Comparison of ENCODE assay signal across 21 cellular contexts in the genomic region with DNA sequence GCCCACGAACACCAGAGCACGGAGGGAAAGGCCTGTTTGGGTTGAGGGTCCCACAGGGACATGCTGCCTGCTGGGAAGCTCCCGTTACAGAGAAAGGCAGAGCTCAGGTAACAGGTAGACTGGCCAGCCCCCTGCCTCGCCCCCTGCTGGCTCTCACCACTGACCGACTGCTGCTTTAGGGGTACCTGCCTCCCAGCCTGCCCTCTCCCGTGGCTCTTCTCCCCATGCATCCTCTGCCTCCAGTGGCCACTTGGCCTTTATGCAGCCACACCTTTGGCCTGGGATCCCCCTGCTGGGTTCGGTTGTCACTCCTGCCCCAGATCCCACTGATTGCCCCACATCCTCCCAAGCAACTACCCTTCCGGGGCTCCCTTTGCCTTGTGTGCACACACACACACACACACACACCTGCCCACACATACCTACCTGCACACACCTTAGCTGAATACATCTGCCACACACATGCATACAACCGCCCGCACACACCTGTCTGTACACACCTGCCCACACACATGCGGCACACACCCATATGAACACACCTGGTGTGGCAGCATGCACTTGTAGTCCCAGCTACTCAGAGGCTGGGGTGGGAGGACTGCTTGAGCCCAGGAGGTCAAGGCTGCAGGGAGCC. TPM values are rescaled to one million over a fixed set of nuclear protein-coding genes. Genes with fewer than 3 reads are reported as not detected.
DNase-seq lines count a peak whose midpoint lies in the region; ATAC-seq, FAIRE-seq and TF ChIP-seq lines count a peak whose summit lies in the region.
"Had no signal": no experiment of that assay in that cellular context is flagged by ENCODE, and none has a peak within 500 bp of the region (broad histone marks: within the 10 kb centered on the region; RNA-seq: fewer than 3 reads in every experiment).

No MANE protein-coding gene starts in this region.

- peaks cover 3% of the 10 kb centered on the region for H3K4me1 Mint-ChIP-seq in progenitor cell of endocrine pancreas (ENCODE audit: low read depth)

- no peak overlapping the region for H3K27ac ChIP-seq in K562 (ENCODE audit: extremely low read depth, low read depth, low read length)
- H3K27ac ChIP-seq: HL-60 had no signal

- peak overlapping the region; percentile 46 for H2AFZ ChIP-seq in K562 (ENCODE audit: low read depth, low read length)

- peak; percentile 43 to 81 (median 47) for TF ChIP-seq CTCF in K562 (IDR thresholded peaks at IDR 0.05 in 2 of 3, conservative IDR thresholded peaks at IDR 0.05 in 1 of 3; ENCODE audit: insufficient read depth in 2 of 3, low read depth in 1 of 3, low read length in 3 of 3)
- peak; percentile 36 for TF ChIP-seq CTCF in progenitor cell of endocrine pancreas (IDR thresholded peaks at IDR 0.05; ENCODE audit: unreplicated experiment)

- no peak overlapping the region for H3K4me3 Mint-ChIP-seq in progenitor cell of endocrine pancreas (ENCODE audit: low read depth)
- H3K4me3 Mint-ChIP-seq: activated CD4-positive, alpha-beta memory T cell treated with anti-CD3 and anti-CD28 coated beads for 36 hours had no signal

- intact Hi-C loops in K562 (cut with micrococcal nuclease) = no loop called here

- H3K27me3 Mint-ChIP-seq in progenitor cell of endocrine pancreas = no peaks in the 10 kb centered on the region
- H3K27me3 Mint-ChIP-seq: activated CD4-positive, alpha-beta memory T cell treated with anti-CD3 and anti-CD28 coated beads for 36 hours had no signal

- no TSS peak for BruUV-seq in K562 (replicated peaks; lab: Mats Ljungman, UMichigan)

- peak; percentile 24 for DNase-seq in NCI-H1436 (lab: John Stamatoyannopoulos, UW)
- no peak for DNase-seq in NCI-H1436 treated with DMSO at 0.1 percent for 48 hours (lab: John Stamatoyannopoulos, UW)
- DNase-seq in HT-29 (ENCODE audit: low spot score) = peak; percentile 38
- peak in 2 of 4 experiments; percentile 44 to 60 for DNase-seq in K562 (ENCODE audit: extremely low read depth in 1 of 4, low spot score in 3 of 4)
- no peak for DNase-seq in progenitor cell of endocrine pancreas (ENCODE audit: low spot score, unreplicated experiment)
- DNase-seq in NOMO-1 treated with dmso at 0.1 percent for 144 hours (lab: John Stamatoyannopoulos, UW; ENCODE audit: unreplicated experiment) = no peak
- no peak for DNase-seq in NAMALWA (ENCODE audit: low spot score)
- no peak for DNase-seq in stimulated activated naive CD4-positive, alpha-beta T cell treated with Interleukin-2 at 50 U/mL for 16 hours (lab: John Stamatoyannopoulos, UW)
- DNase-seq: activated CD4-positive, alpha-beta memory T cell treated with anti-CD3 and anti-CD28 coated beads for 36 hours; C1 segment of cervical spinal cord; central memory CD4-positive, alpha-beta T cell; Karpas-422; NCI-H187; NCI-H524; stimulated activated CD4-positive, alpha-beta T cell treated with anti-CD3 and anti-CD28 coated beads, Interleukin-4, amount 100 ng/mL, for 24 hours; stimulated activated CD8-positive, alpha-beta memory T cell treated with anti-CD3 and anti-CD28 coated beads, Interleukin-4, amount 100 ng/mL, for 48 hours had no signal

- no peaks in the 10 kb centered on the region for H3K9me3 Mint-ChIP-seq in progenitor cell of endocrine pancreas (ENCODE audit: low read depth)
- H3K9me3 Mint-ChIP-seq: activated CD4-positive, alpha-beta memory T cell treated with anti-CD3 and anti-CD28 coated beads for 36 hours had no signal

- POLR2A ChIA-PET in K562 (lab: Yijun Ruan, JAX) = interaction anchor here (0.5 to 1.4 kb wide), 2 partner anchors 7 to 1289 kb away, joined by 3 read pairs; partner anchors contain the start of gene MCRIP1

- peaks cover 17 to 74% of the 10 kb centered on the region in 2 experiments for H3K4me1 ChIP-seq in K562 (replicated peaks in 1 of 2; ENCODE audit: control insufficient read depth in 2 of 2, insufficient read depth in 2 of 2, low read length in 2 of 2)

- H3K36me3 Mint-ChIP-seq in progenitor cell of endocrine pancreas (ENCODE audit: insufficient read depth) = peaks cover 2% of the 10 kb centered on the region

- H4K20me1 ChIP-seq in K562 (replicated peaks; ENCODE audit: control insufficient read depth, insufficient read depth, low read length) = no peaks in the 10 kb centered on the region

- 67% methylated on average over 11 of the region's 11 CpGs for WGBS in K562 (ENCODE audit: insufficient coverage, low coverage, missing lambda C conversion rate)

- ATAC-seq in K562 = peak; percentile 29

- H3K27me3 ChIP-seq in K562 (ENCODE audit: control insufficient read depth in 2 of 2, insufficient read depth in 2 of 2, low read length in 2 of 2) = no peaks in the 10 kb centered on the region

- TF ChIP-seq EP300 in K562 (IDR thresholded peaks at IDR 0.05; ENCODE audit: low read length) = no peak

- in situ Hi-C loops in K562 (cut with MboI) = no loop called here

- CTCF ChIA-PET in K562 (lab: Yijun Ruan, JAX; ENCODE audit: low intra/inter-chr PET ratio) = no interaction called here

- no peak overlapping the region for H3K27ac Mint-ChIP-seq in progenitor cell of endocrine pancreas
- H3K27ac Mint-ChIP-seq: activated CD4-positive, alpha-beta memory T cell treated with anti-CD3 and anti-CD28 coated beads for 36 hours had no signal

- no peak for TF ChIP-seq RAD21 in K562 (CRISPR knock-in tag; conservative IDR thresholded peaks at IDR 0.05 in 1 of 2, IDR thresholded peaks at IDR 0.05 in 1 of 2)

- H3K9me3 ChIP-seq in K562 (replicated peaks; ENCODE audit: control insufficient read depth, insufficient read depth, low read depth, low read length) = no peaks in the 10 kb centered on the region

- no peak for FAIRE-seq in K562 (lab: Jason Lieb, UNC)
- FAIRE-seq: endometrium, TTC549 had no signal

- no peak for TF ChIP-seq POLR2A in K562 (conservative IDR thresholded peaks at IDR 0.05)

- no peaks in the 10 kb centered on the region for H3K9me1 ChIP-seq in K562 (ENCODE audit: control insufficient read depth, insufficient read depth, low read length)

- H3K4me3 ChIP-seq in K562 = no peak overlapping the region

- no peaks in the 10 kb centered on the region for H3K79me2 ChIP-seq in K562 (ENCODE audit: control insufficient read depth, insufficient read depth, low read length)

- H3K36me3 ChIP-seq in K562 (ENCODE audit: control insufficient read depth, insufficient read depth, low read length) = no peaks in the 10 kb centered on the region

- H3K9ac ChIP-seq in K562 (ENCODE audit: insufficient read depth in 1 of 2, low read depth in 2 of 2, low read length in 2 of 2) = peak overlapping the region in 1 of 2 experiments; percentile 53; a peak in 2 of 4 replicates

- H3K4me2 ChIP-seq in K562 (ENCODE audit: insufficient read depth, low read length) = no peak overlapping the region

RNA-seq across cellular contexts. Expression of gene MCRIP1, which starts 7.1 kb away (rescaled TPM):
- 159 and 160 TPM in 2 replicates for total RNA-seq in HT-29 (2014; rRNA removed; shearing (Covaris generic))
- total RNA-seq in K562 (2011; cell fraction: chromatin; rRNA removed; ENCODE audit: low replicate concordance) = 12.2 and 29.2 TPM in 2 replicates
- 23.2 and 24.1 TPM in 2 replicates for total RNA-seq in K562 (2011; cell fraction: nucleolus; rRNA removed)
- total RNA-seq in K562 (2011; cell fraction: nucleoplasm; rRNA removed) = 15.3 and 17.0 TPM in 2 replicates
- total RNA-seq in K562 (2014; rRNA removed) (35.8 and 45.4 TPM in 2 replicates), K562 (2014; rRNA removed; fragmentation: Illumina TruSeq; extraction: Trizol) (1.5 and 1.7 TPM in 2 replicates), K562 (2015; rRNA removed; fragmentation: Illumina TruSeq; extraction: Trizol) (21.5 and 25.4 TPM in 2 replicates), K562 (2021) (32.8 and 36.0 TPM in 2 replicates), progenitor cell of endocrine pancreas (138 and 157 TPM in 2 replicates)
- polyA plus RNA-seq in K562 (2011; rRNA removed) (9.7 and 14.8 TPM in 2 replicates), K562 (2014; fragmentation: Illumina TruSeq; extraction: Trizol) (6.6 and 24.6 TPM in 2 replicates), K562 (2014; fragmentation: Nextera tagmentation; extraction: Ambion mirVana) (1 to 10 TPM in 1 of 2 experiments, under 1 TPM in 1; 0.39 to 1.4 TPM), K562 (2014; rRNA removed) (24.0 and 35.5 TPM in 2 replicates)
- polyA plus RNA-seq in K562 (2011; cell fraction: cytosol; rRNA removed) = 25.9 and 79.2 TPM in 2 replicates
- polyA plus RNA-seq in K562 (2011; cell fraction: nucleus; rRNA removed) = 19.1 and 36.8 TPM in 2 replicates
- polyA plus RNA-seq in K562 (2012) = 21.3 and 72.4 TPM in 2 replicates
- 2.3 and 3.0 TPM in 2 replicates for polyA minus RNA-seq in K562 (2011; rRNA and poly(A)+ RNA removed)
- polyA minus RNA-seq in K562 (2011; cell fraction: cytosol; rRNA and poly(A)+ RNA removed) = 14.8 and 15.9 TPM in 2 replicates
- 3.0 and 4.7 TPM in 2 replicates for polyA minus RNA-seq in K562 (2011; cell fraction: nucleus; rRNA and poly(A)+ RNA removed)

RNA-seq across cellular contexts. Expression of gene PPP1R27, which starts 8.9 kb away (rescaled TPM):
- 2.4 and 3.0 TPM in 2 replicates for total RNA-seq in HT-29 (2014; rRNA removed; shearing (Covaris generic))
- total RNA-seq in K562 (2011; cell fraction: chromatin; rRNA removed; ENCODE audit: low replicate concordance) = 0.65 TPM in 1 of 2 replicates, not detected in the other
- 2.4 and 3.2 TPM in 2 replicates for total RNA-seq in K562 (2011; cell fraction: nucleolus; rRNA removed)
- 0.81 and 0.99 TPM in 2 replicates for total RNA-seq in K562 (2011; cell fraction: nucleoplasm; rRNA removed)
- total RNA-seq in K562 (2014; rRNA removed) (6.2 and 6.9 TPM in 2 replicates), K562 (2014; rRNA removed; fragmentation: Illumina TruSeq; extraction: Trizol) (0.26 and 0.29 TPM in 2 replicates), K562 (2015; rRNA removed; fragmentation: Illumina TruSeq; extraction: Trizol) (0.47 and 0.68 TPM in 2 replicates), K562 (2021) (2.1 and 2.3 TPM in 2 replicates), progenitor cell of endocrine pancreas (not detected in 2 replicates)
- polyA plus RNA-seq in K562 (2011; rRNA removed) (1.2 and 1.5 TPM in 2 replicates), K562 (2014; fragmentation: Illumina TruSeq; extraction: Trizol) (0.95 and 2.1 TPM in 2 replicates), K562 (2014; fragmentation: Nextera tagmentation; extraction: Ambion mirVana) (not detected), K562 (2014; rRNA removed) (4.2 and 5.2 TPM in 2 replicates)
- polyA plus RNA-seq in K562 (2011; cell fraction: cytosol; rRNA removed) = 1.9 and 10.6 TPM in 2 replicates
- polyA plus RNA-seq in K562 (2011; cell fraction: nucleus; rRNA removed) = 0.65 and 2.8 TPM in 2 replicates
- 0.32 and 2.5 TPM in 2 replicates for polyA plus RNA-seq in K562 (2012)
- polyA minus RNA-seq in K562 (2011; rRNA and poly(A)+ RNA removed) = 1.6 TPM in 1 of 2 replicates, not detected in the other
- polyA minus RNA-seq in K562 (2011; cell fraction: cytosol; rRNA and poly(A)+ RNA removed) = 2.7 TPM in 1 of 2 replicates, not detected in the other
- 0.40 TPM in 1 of 2 replicates, not detected in the other for polyA minus RNA-seq in K562 (2011; cell fraction: nucleus; rRNA and poly(A)+ RNA removed)
- total RNA-seq: A172; activated CD4-positive, alpha-beta memory T cell treated with anti-CD3 and anti-CD28 coated beads for 36 hours had no signal

RNA-seq across cellular contexts. Expression of gene GCGR, which starts 22.0 kb away (rescaled TPM):
- 0.71 and 2.2 TPM in 2 replicates for total RNA-seq in HT-29 (2014; rRNA removed; shearing (Covaris generic))
- not detected in 2 replicates for total RNA-seq in K562 (2011; cell fraction: chromatin; rRNA removed; ENCODE audit: low replicate concordance)
- total RNA-seq in K562 (2011; cell fraction: nucleolus; rRNA removed) = not detected in 2 replicates
- not detected in 2 replicates for total RNA-seq in K562 (2011; cell fraction: nucleoplasm; rRNA removed)
- total RNA-seq in K562 (2014; rRNA removed) (not detected in 2 replicates), K562 (2014; rRNA removed; fragmentation: Illumina TruSeq; extraction: Trizol) (not detected in 2 replicates), K562 (2015; rRNA removed; fragmentation: Illumina TruSeq; extraction: Trizol) (not detected in 2 replicates), K562 (2021) (not detected in 2 replicates), progenitor cell of endocrine pancreas (2.1 and 2.2 TPM in 2 replicates)
- polyA plus RNA-seq in K562 (2011; rRNA removed) (not detected in 2 replicates), K562 (2014; fragmentation: Illumina TruSeq; extraction: Trizol) (not detected in 2 replicates), K562 (2014; fragmentation: Nextera tagmentation; extraction: Ambion mirVana) (not detected), K562 (2014; rRNA removed) (not detected in 2 replicates)
- not detected in 2 replicates for polyA plus RNA-seq in K562 (2011; cell fraction: cytosol; rRNA removed)
- not detected in 2 replicates for polyA plus RNA-seq in K562 (2011; cell fraction: nucleus; rRNA removed)
- not detected in 2 replicates for polyA plus RNA-seq in K562 (2012)
- polyA minus RNA-seq in K562 (2011; rRNA and poly(A)+ RNA removed) = not detected in 2 replicates
- not detected in 2 replicates for polyA minus RNA-seq in K562 (2011; cell fraction: cytosol; rRNA and poly(A)+ RNA removed)
- not detected in 2 replicates for polyA minus RNA-seq in K562 (2011; cell fraction: nucleus; rRNA and poly(A)+ RNA removed)
- total RNA-seq: A172; activated CD4-positive, alpha-beta memory T cell treated with anti-CD3 and anti-CD28 coated beads for 36 hours; omental fat pad had no signal

RNA-seq across cellular contexts. Expression of gene P4HB, which starts 34.4 kb away (rescaled TPM):
- total RNA-seq in HT-29 (2014; rRNA removed; shearing (Covaris generic)) = 1,172 and 1,253 TPM in 2 replicates
- 722 and 1,069 TPM in 2 replicates for total RNA-seq in K562 (2011; cell fraction: chromatin; rRNA removed; ENCODE audit: low replicate concordance)
- total RNA-seq in K562 (2011; cell fraction: nucleolus; rRNA removed) = 564 and 610 TPM in 2 replicates
- total RNA-seq in K562 (2011; cell fraction: nucleoplasm; rRNA removed) = 598 and 659 TPM in 2 replicates
- total RNA-seq in K562 (2014; rRNA removed) (587 and 588 TPM in 2 replicates), K562 (2014; rRNA removed; fragmentation: Illumina TruSeq; extraction: Trizol) (296 and 325 TPM in 2 replicates), K562 (2015; rRNA removed; fragmentation: Illumina TruSeq; extraction: Trizol) (404 and 420 TPM in 2 replicates), K562 (2021) (437 and 446 TPM in 2 replicates), progenitor cell of endocrine pancreas (467 and 484 TPM in 2 replicates)
- polyA plus RNA-seq in K562 (2011; rRNA removed) (75.9 and 116 TPM in 2 replicates), K562 (2014; fragmentation: Illumina TruSeq; extraction: Trizol) (645 and 729 TPM in 2 replicates), K562 (2014; fragmentation: Nextera tagmentation; extraction: Ambion mirVana) (10 to 100 TPM in 1 of 2 experiments, 1 to 10 TPM in 1; 4.4 to 14.9 TPM), K562 (2014; rRNA removed) (181 and 191 TPM in 2 replicates)
- 46.6 and 61.5 TPM in 2 replicates for polyA plus RNA-seq in K562 (2011; cell fraction: cytosol; rRNA removed)
- 192 and 245 TPM in 2 replicates for polyA plus RNA-seq in K562 (2011; cell fraction: nucleus; rRNA removed)
- 600 and 818 TPM in 2 replicates for polyA plus RNA-seq in K562 (2012)
- 66.8 and 103 TPM in 2 replicates for polyA minus RNA-seq in K562 (2011; rRNA and poly(A)+ RNA removed)
- 123 and 191 TPM in 2 replicates for polyA minus RNA-seq in K562 (2011; cell fraction: cytosol; rRNA and poly(A)+ RNA removed)
- 89.0 and 193 TPM in 2 replicates for polyA minus RNA-seq in K562 (2011; cell fraction: nucleus; rRNA and poly(A)+ RNA removed)

RNA-seq across cellular contexts. Expression of gene ARHGDIA, which starts 45.2 kb away (rescaled TPM):
- total RNA-seq in HT-29 (2014; rRNA removed; shearing (Covaris generic)) = 312 and 331 TPM in 2 replicates
- total RNA-seq in K562 (2011; cell fraction: chromatin; rRNA removed; ENCODE audit: low replicate concordance) = 54.5 and 180 TPM in 2 replicates
- 155 and 173 TPM in 2 replicates for total RNA-seq in K562 (2011; cell fraction: nucleolus; rRNA removed)
- total RNA-seq in K562 (2011; cell fraction: nucleoplasm; rRNA removed) = 62.4 and 82.4 TPM in 2 replicates
- total RNA-seq in K562 (2014; rRNA removed) (110 and 146 TPM in 2 replicates), K562 (2014; rRNA removed; fragmentation: Illumina TruSeq; extraction: Trizol) (39.8 and 58.3 TPM in 2 replicates), K562 (2015; rRNA removed; fragmentation: Illumina TruSeq; extraction: Trizol) (105 and 107 TPM in 2 replicates), K562 (2021) (321 and 340 TPM in 2 replicates), progenitor cell of endocrine pancreas (239 and 248 TPM in 2 replicates)
- polyA plus RNA-seq in K562 (2011; rRNA removed) (23.4 and 33.4 TPM in 2 replicates), K562 (2014; fragmentation: Illumina TruSeq; extraction: Trizol) (129 and 227 TPM in 2 replicates), K562 (2014; fragmentation: Nextera tagmentation; extraction: Ambion mirVana) (10 to 100 TPM in 1 of 2 experiments, 1 to 10 TPM in 1; 9.6 to 11.2 TPM), K562 (2014; rRNA removed) (97.6 and 114 TPM in 2 replicates)
- polyA plus RNA-seq in K562 (2011; cell fraction: cytosol; rRNA removed) = 25.4 and 72.4 TPM in 2 replicates
- polyA plus RNA-seq in K562 (2011; cell fraction: nucleus; rRNA removed) = 85.3 and 131 TPM in 2 replicates
- 235 and 249 TPM in 2 replicates for polyA plus RNA-seq in K562 (2012)
- polyA minus RNA-seq in K562 (2011; rRNA and poly(A)+ RNA removed) = 8.6 and 11.9 TPM in 2 replicates
- polyA minus RNA-seq in K562 (2011; cell fraction: cytosol; rRNA and poly(A)+ RNA removed) = 45.1 and 68.4 TPM in 2 replicates
- polyA minus RNA-seq in K562 (2011; cell fraction: nucleus; rRNA and poly(A)+ RNA removed) = 61.9 and 68.2 TPM in 2 replicates

Comparison
In these comparisons a context has a peak if more than half of its experiments do, and no peak if none do; other contexts are left out.
1. DNase-seq: peak in NCI-H1436 (single experiment) and HT-29 (single experiment); none in NCI-H1436 treated with DMSO at 0.1 percent for 48 hours (single experiment), progenitor cell of endocrine pancreas (single experiment), NOMO-1 treated with dmso at 0.1 percent for 144 hours (single experiment), NAMALWA (single experiment) and stimulated activated naive CD4-positive, alpha-beta T cell treated with Interleukin-2 at 50 U/mL for 16 hours (single experiment).